In the genomic region with DNA sequence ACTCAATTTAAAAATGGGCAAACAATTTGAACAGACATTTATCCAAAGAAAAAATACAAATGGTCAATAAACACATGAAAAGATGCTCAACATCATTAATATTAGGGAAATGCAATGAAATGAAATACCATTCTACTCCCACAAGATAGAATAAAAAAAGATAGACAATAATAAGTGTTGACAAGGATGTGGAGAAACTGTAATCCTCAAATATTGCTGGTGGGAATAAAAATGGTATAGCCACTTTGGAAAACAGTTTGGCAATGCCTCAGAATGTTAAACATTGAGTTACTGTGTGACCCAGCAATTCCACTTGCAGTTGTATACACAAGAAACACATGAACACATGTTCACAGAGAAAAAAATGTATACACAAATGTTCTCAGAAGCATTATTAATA, we compare ENCODE assay signal across 5 cellular contexts.
"Had no signal": no experiment of that assay in that cellular context is flagged by ENCODE, and none has a peak within 500 bp of the region (broad histone marks: within the 10 kb centered on the region; RNA-seq: fewer than 3 reads in every experiment).

No MANE protein-coding gene starts in this region.

- H3K27ac ChIP-seq: HL-60 had no signal

- FAIRE-seq: HTR-8/SVneo had no signal

- DNase-seq: IMR-90, KBM-7, KG1 had no signal
